ENCODE assay signal across 17 cellular contexts in the genomic region with DNA sequence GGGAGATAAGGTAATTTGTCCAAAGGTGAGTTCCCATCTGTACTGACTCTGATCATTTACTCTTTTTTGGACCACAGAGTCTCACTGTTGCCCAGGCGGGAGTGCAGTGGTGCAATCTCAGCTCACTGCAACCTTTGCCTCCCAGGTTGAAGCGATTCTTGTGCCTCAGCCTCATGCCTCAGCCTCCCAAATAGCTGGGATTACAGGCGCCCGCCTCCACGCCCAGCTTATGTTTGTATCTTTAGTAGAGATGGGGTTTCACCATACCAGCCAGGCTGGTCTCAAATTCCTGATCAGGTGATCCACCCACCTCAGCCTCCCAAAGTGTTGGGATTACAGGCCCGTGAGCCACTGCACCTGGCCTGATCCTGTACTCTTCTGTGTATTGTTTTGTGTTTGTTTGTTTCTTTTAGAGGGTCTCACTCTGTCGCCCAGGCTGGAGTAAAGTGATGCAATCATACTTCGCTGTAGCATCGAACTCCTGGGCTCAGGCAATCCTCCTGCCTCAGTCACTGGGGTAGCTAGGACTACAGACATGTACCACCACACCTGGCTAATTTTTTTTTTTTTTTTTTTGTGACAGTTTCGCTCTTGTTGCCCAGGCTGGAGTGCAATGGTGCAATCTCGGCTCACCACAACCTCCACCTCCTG. TPM values are rescaled to one million over a fixed set of nuclear protein-coding genes. Genes with fewer than 3 reads are reported as not detected.
DNase-seq lines count a peak whose midpoint lies in the region; ATAC-seq, FAIRE-seq and TF ChIP-seq lines count a peak whose summit lies in the region.
"Had no signal": no experiment of that assay in that cellular context is flagged by ENCODE, and none has a peak within 500 bp of the region (broad histone marks: within the 10 kb centered on the region; RNA-seq: fewer than 3 reads in every experiment).

No MANE protein-coding gene starts in this region.

- no peak for FAIRE-seq in astrocyte (lab: Jason Lieb, UNC)
- FAIRE-seq: bronchial epithelial cell, endothelial cell of umbilical vein, H1 had no signal

- TF ChIP-seq CTCF in NB4 (IDR thresholded peaks at IDR 0.05; ENCODE audit: low read depth, low read length), result no peak
- no peak for TF ChIP-seq CTCF in astrocyte (IDR thresholded peaks at IDR 0.05; ENCODE audit: insufficient read depth, low read depth, low read length)

- H3K36me3 Mint-ChIP-seq in activated CD4-positive, alpha-beta T cell treated with anti-CD3 and anti-CD28 coated beads, Interleukin-2, amount 10 ng/mL, durations not matched to agents 7 days and 5 days (ENCODE audit: low read depth), result peaks cover 63% of the 10 kb centered on the region
- peaks cover 35% of the 10 kb centered on the region for H3K36me3 Mint-ChIP-seq in astrocyte (ENCODE audit: low read depth, unreplicated experiment)

- H3K4me2 ChIP-seq in astrocyte (ENCODE audit: low read length) (no peak overlapping the region), trophoblast cell (ENCODE audit: low read length) (no peak overlapping the region)

- no peaks in the 10 kb centered on the region for H3K9me3 Mint-ChIP-seq in activated CD4-positive, alpha-beta T cell treated with anti-CD3 and anti-CD28 coated beads, Interleukin-2, amount 10 ng/mL, durations not matched to agents 7 days and 5 days
- H3K9me3 Mint-ChIP-seq in astrocyte (ENCODE audit: unreplicated experiment), result no peaks in the 10 kb centered on the region

- POLR2A ChIA-PET in activated CD4-positive, alpha-beta T cell treated with anti-CD3 and anti-CD28 coated beads, Interleukin-2, amount 10 ng/mL, durations not matched to agents 7 days and 5 days (lab: Charles Lee), result no interaction called here

- peak overlapping the region; percentile 72 for H3K27ac Mint-ChIP-seq in activated CD4-positive, alpha-beta T cell treated with anti-CD3 and anti-CD28 coated beads, Interleukin-2, amount 10 ng/mL, durations not matched to agents 7 days and 5 days
- H3K27ac Mint-ChIP-seq in astrocyte (ENCODE audit: unreplicated experiment), result peak overlapping the region; percentile 53

- no peak for TF ChIP-seq POLR2A in NB4 (IDR thresholded peaks at IDR 0.05; ENCODE audit: extremely low read depth, insufficient read length)

- H2BK5ac ChIP-seq in trophoblast cell (ENCODE audit: low read depth, low read length, poor library complexity), result no peak overlapping the region

- no peaks in the 10 kb centered on the region for H3K27me3 Mint-ChIP-seq in activated CD4-positive, alpha-beta T cell treated with anti-CD3 and anti-CD28 coated beads, Interleukin-2, amount 10 ng/mL, durations not matched to agents 7 days and 5 days
- H3K27me3 Mint-ChIP-seq in astrocyte (ENCODE audit: low read depth, unreplicated experiment), result no peaks in the 10 kb centered on the region

- H3K4me3 ChIP-seq in NB4 (ENCODE audit: low read depth, low read length) (peak overlapping the region; percentile 99), astrocyte (ENCODE audit: insufficient read depth, low read depth, low read length) (no peak overlapping the region), trophoblast cell (ENCODE audit: low read depth, low read length) (no peak overlapping the region)

- H3K4me1 Mint-ChIP-seq in activated CD4-positive, alpha-beta T cell treated with anti-CD3 and anti-CD28 coated beads, Interleukin-2, amount 10 ng/mL, durations not matched to agents 7 days and 5 days, result peaks cover 63% of the 10 kb centered on the region
- H3K4me1 Mint-ChIP-seq in astrocyte (ENCODE audit: low read depth, unreplicated experiment), result peaks cover 27% of the 10 kb centered on the region

- H3K36me3 ChIP-seq in astrocyte (ENCODE audit: insufficient read depth, low read length) (peaks cover 36% of the 10 kb centered on the region), trophoblast cell (ENCODE audit: control insufficient read depth in 1 of 2, insufficient read depth in 2 of 2, low read length in 2 of 2) (peaks cover 24 to 43% of the 10 kb centered on the region in 2 experiments)

- peak overlapping the region; percentile 85 for H3K4ac ChIP-seq in trophoblast cell (ENCODE audit: low read depth, low read length)

- H3K79me1 ChIP-seq in trophoblast cell (ENCODE audit: low read length), result peaks cover 5% of the 10 kb centered on the region

- no CpG with 5 or more reads among the region's 11 CpGs for WGBS in trophoblast cell (ENCODE audit: extremely low coverage, insufficient coverage, insufficient read length)

- H4K8ac ChIP-seq in trophoblast cell (ENCODE audit: low read depth, low read length), result no peak overlapping the region

- H2BK120ac ChIP-seq in trophoblast cell (ENCODE audit: insufficient read depth, low read length, poor library complexity), result no peak overlapping the region

- H3K9ac ChIP-seq in astrocyte (ENCODE audit: low read length) (no peak overlapping the region), trophoblast cell (ENCODE audit: low read length) (no peak overlapping the region)

- H3K4me1 ChIP-seq in astrocyte (ENCODE audit: insufficient read depth, low read length) (peaks cover 20% of the 10 kb centered on the region), trophoblast cell (ENCODE audit: control insufficient read depth in 1 of 2, insufficient read depth in 2 of 2, low read length in 2 of 2) (peaks cover 8 to 11% of the 10 kb centered on the region in 2 experiments)

- H3K27me3 ChIP-seq in astrocyte (ENCODE audit: insufficient read depth, low read length), result no peaks in the 10 kb centered on the region
- no peaks in the 10 kb centered on the region for H3K27me3 ChIP-seq in trophoblast cell (ENCODE audit: insufficient read depth, low read length)
- H3K27me3 ChIP-seq: left lung had no signal

- H2AFZ ChIP-seq in astrocyte (ENCODE audit: low read depth, low read length) (no peak overlapping the region), trophoblast cell (ENCODE audit: insufficient read depth, low read length, poor library complexity) (no peak overlapping the region)

- H4K12ac ChIP-seq in trophoblast cell (ENCODE audit: low read depth, low read length), result no peak overlapping the region

- no peak overlapping the region for H2AK5ac ChIP-seq in trophoblast cell (ENCODE audit: low read length)

- H3K4me3 Mint-ChIP-seq in activated CD4-positive, alpha-beta T cell treated with anti-CD3 and anti-CD28 coated beads, Interleukin-2, amount 10 ng/mL, durations not matched to agents 7 days and 5 days, result peak overlapping the region; percentile 58
- H3K4me3 Mint-ChIP-seq in astrocyte (ENCODE audit: unreplicated experiment), result peak overlapping the region; percentile 74

- H3K14ac ChIP-seq in trophoblast cell (ENCODE audit: low read length), result no peak overlapping the region

- H2BK12ac ChIP-seq in trophoblast cell (ENCODE audit: low read length), result no peak overlapping the region

- peaks cover 61% of the 10 kb centered on the region for H3K79me2 ChIP-seq in astrocyte (ENCODE audit: insufficient read depth, low read length)
- H3K79me2 ChIP-seq in trophoblast cell (ENCODE audit: control insufficient read depth, insufficient read depth, low read length, poor library complexity), result peaks cover 10% of the 10 kb centered on the region

- no peak for ATAC-seq in HG02884 (IDR thresholded peaks at IDR 0.05; ENCODE audit: unreplicated experiment)
- ATAC-seq: left lung had no signal

- no peak for DNase-seq in activated CD4-positive, alpha-beta T cell treated with anti-CD3 and anti-CD28 coated beads, Interleukin-2, amount 10 ng/mL, durations not matched to agents 7 days and 5 days
- DNase-seq in activated CD4-positive, alpha-beta T cell treated with anti-CD3 and anti-CD28 coated beads, Interleukin-2, amount 50 U/mL, for 48 hours, result no peak
- DNase-seq in NB4 (ENCODE audit: low read depth) (no peak), astrocyte (ENCODE audit: low read depth) (no peak), trophoblast cell (peak; percentile 82 to 90), SKM-1 treated with dmso at 0.1 percent for 144 hours (lab: John Stamatoyannopoulos, UW; ENCODE audit: unreplicated experiment) (no peak)
- no peak for DNase-seq in stimulated activated CD8-positive, alpha-beta memory T cell treated with anti-CD3 and anti-CD28 coated beads, Interleukin-4, amount 100 ng/mL, for 48 hours
- DNase-seq: activated CD8-positive, alpha-beta memory T cell treated with anti-CD3 and anti-CD28 coated beads, Interleukin-2, amount 50 U/mL, for 4 hours; head of caudate nucleus; left lung; NCI-H345; RPMI8226; T1000 had no signal

- no peak overlapping the region for H3K23ac ChIP-seq in trophoblast cell (ENCODE audit: low read length)

- CTCF ChIA-PET in activated CD4-positive, alpha-beta T cell treated with anti-CD3 and anti-CD28 coated beads, Interleukin-2, amount 10 ng/mL, durations not matched to agents 7 days and 5 days (lab: Charles Lee), result interaction anchor here (0.7 to 6.0 kb wide), 6 partner anchors 8 to 991 kb away, joined by 3 to 30 read pairs (median 3); no protein-coding TSS in a partner anchor

- no peak overlapping the region for H3K27ac ChIP-seq in astrocyte (ENCODE audit: low read depth, low read length)
- H3K27ac ChIP-seq in trophoblast cell (ENCODE audit: low read depth, low read length), result no peak overlapping the region
- H3K27ac ChIP-seq: left lung had no signal

- peaks cover 86% of the 10 kb centered on the region for H4K20me1 ChIP-seq in astrocyte (ENCODE audit: insufficient read depth, low read length)

- no peaks in the 10 kb centered on the region for H3K9me3 ChIP-seq in astrocyte (ENCODE audit: insufficient read depth, low read depth, low read length)
- no peaks in the 10 kb centered on the region for H3K9me3 ChIP-seq in trophoblast cell (ENCODE audit: insufficient read depth, low read depth, low read length)
- H3K9me3 ChIP-seq: left lung had no signal

- H3K18ac ChIP-seq in trophoblast cell (ENCODE audit: low read length), result no peak overlapping the region

- H4K91ac ChIP-seq in trophoblast cell (ENCODE audit: low read depth, low read length), result no peak overlapping the region

RNA-seq across cellular contexts. Expression of a gene that starts 2.4 kb away (rescaled TPM):
- 10 to 100 TPM; 80.5 to 81.3 TPM for total RNA-seq in activated CD4-positive, alpha-beta T cell treated with anti-CD3 and anti-CD28 coated beads, Interleukin-2, amount 10 ng/mL, durations not matched to agents 7 days and 5 days
- 84.1 and 92.9 TPM in 2 replicates for total RNA-seq in astrocyte
- polyA plus RNA-seq in trophoblast cell (2013), result 106 and 114 TPM in 2 replicates

RNA-seq across cellular contexts. Expression of a gene that starts 21.8 kb away (rescaled TPM):
- 10 to 100 TPM; 47.7 to 49.4 TPM for total RNA-seq in activated CD4-positive, alpha-beta T cell treated with anti-CD3 and anti-CD28 coated beads, Interleukin-2, amount 10 ng/mL, durations not matched to agents 7 days and 5 days
- 54.1 and 56.9 TPM in 2 replicates for total RNA-seq in astrocyte
- 41.1 and 41.5 TPM in 2 replicates for polyA plus RNA-seq in trophoblast cell (2013)

RNA-seq across cellular contexts. Expression of a gene that starts 34.4 kb away (rescaled TPM):
- total RNA-seq in activated CD4-positive, alpha-beta T cell treated with anti-CD3 and anti-CD28 coated beads, Interleukin-2, amount 10 ng/mL, durations not matched to agents 7 days and 5 days, result 100 to 1,000 TPM in 1 of 2 experiments, 10 to 100 TPM in 1; 96.2 to 105 TPM
- total RNA-seq in astrocyte, result 126 and 134 TPM in 2 replicates
- polyA plus RNA-seq in trophoblast cell (2013), result 69.8 and 70.9 TPM in 2 replicates

Comparison
In these comparisons a context has a peak if more than half of its experiments do, and no peak if none do; other contexts are left out.
1. DNase-seq: peak in trophoblast cell (2 of 2); none in activated CD4-positive, alpha-beta T cell treated with anti-CD3 and anti-CD28 coated beads, Interleukin-2, amount 10 ng/mL, durations not matched to agents 7 days and 5 days (single experiment), activated CD4-positive, alpha-beta T cell treated with anti-CD3 and anti-CD28 coated beads, Interleukin-2, amount 50 U/mL, for 48 hours (0 of 2), NB4 (single experiment), astrocyte (single experiment), stimulated activated CD8-positive, alpha-beta memory T cell treated with anti-CD3 and anti-CD28 coated beads, Interleukin-4, amount 100 ng/mL, for 48 hours (single experiment) and SKM-1 treated with dmso at 0.1 percent for 144 hours (single experiment).